ENCODE assay signal across 8 cellular contexts in genomic region chr13:75326173-75327131, GRCh38.
DNase-seq lines count a peak whose midpoint lies in the region; ATAC-seq lines count a peak whose summit lies in the region.

No MANE protein-coding gene starts in this region.

- ATAC-seq in GM21576 (IDR thresholded peaks at IDR 0.05; ENCODE audit: unreplicated experiment), result peak; percentile 95
- peak; percentile 88 for ATAC-seq in activated T-helper 17 cell treated with anti-CD3 and anti-CD28 coated beads, Interleukin-2, amount 50 U/mL, for 72 hours (replicated peaks)

- H3K27me3 Mint-ChIP-seq in activated T-helper 17 cell treated with anti-CD3 and anti-CD28 coated beads, Interleukin-2, amount 50 U/mL, for 72 hours, result no peaks in the 10 kb centered on the region
- peaks cover 0 to 2% (median 2%) of the 10 kb centered on the region in 3 donors for H3K27me3 Mint-ChIP-seq in immature natural killer cell (ENCODE audit: low read depth in 3 of 3)

- no peaks in the 10 kb centered on the region for H3K9me3 Mint-ChIP-seq in activated T-helper 17 cell treated with anti-CD3 and anti-CD28 coated beads, Interleukin-2, amount 50 U/mL, for 72 hours
- no peaks in the 10 kb centered on the region for H3K9me3 Mint-ChIP-seq in immature natural killer cell

- peaks cover 19% of the 10 kb centered on the region for H3K36me3 Mint-ChIP-seq in activated T-helper 17 cell treated with anti-CD3 and anti-CD28 coated beads, Interleukin-2, amount 50 U/mL, for 72 hours (ENCODE audit: low read depth)
- no peaks in the 10 kb centered on the region for H3K36me3 Mint-ChIP-seq in immature natural killer cell

- DNase-seq in CMK (ENCODE audit: low read depth) (peak; percentile 100), M059J (ENCODE audit: low read depth) (peak; percentile 48), immature natural killer cell (peak; percentile 17 to 40 (median 31)), SW480 (ENCODE audit: low spot score) (no peak), putamen (ENCODE audit: low spot score) (no peak)
- peak; percentile 12 to 16 for DNase-seq in stimulated activated CD8-positive, alpha-beta memory T cell treated with anti-CD3 and anti-CD28 coated beads, Interleukin-7, amount 100 ng/mL, for 4 hours (ENCODE audit: low read depth in 2 of 2)

- H3K4me1 Mint-ChIP-seq in activated T-helper 17 cell treated with anti-CD3 and anti-CD28 coated beads, Interleukin-2, amount 50 U/mL, for 72 hours, result peaks cover 16% of the 10 kb centered on the region
- peaks cover 12 to 17% of the 10 kb centered on the region in 2 donors for H3K4me1 Mint-ChIP-seq in immature natural killer cell

- H3K4me3 Mint-ChIP-seq in activated T-helper 17 cell treated with anti-CD3 and anti-CD28 coated beads, Interleukin-2, amount 50 U/mL, for 72 hours, result peak overlapping the region; percentile 84
- peak overlapping the region; percentile 67 to 87 (median 76) for H3K4me3 Mint-ChIP-seq in immature natural killer cell

- peak overlapping the region; percentile 93 for H3K27ac Mint-ChIP-seq in activated T-helper 17 cell treated with anti-CD3 and anti-CD28 coated beads, Interleukin-2, amount 50 U/mL, for 72 hours
- H3K27ac Mint-ChIP-seq in immature natural killer cell, result peak overlapping the region; percentile 8 to 75 (median 60)

Comparison
In these comparisons a context has a peak if more than half of its experiments do, and no peak if none do; other contexts are left out.
1. DNase-seq: peak in CMK (single experiment), M059J (single experiment), immature natural killer cell (3 of 3) and stimulated activated CD8-positive, alpha-beta memory T cell treated with anti-CD3 and anti-CD28 coated beads, Interleukin-7, amount 100 ng/mL, for 4 hours (2 of 2); none in SW480 (single experiment) and putamen (single experiment).